In the genomic region with DNA sequence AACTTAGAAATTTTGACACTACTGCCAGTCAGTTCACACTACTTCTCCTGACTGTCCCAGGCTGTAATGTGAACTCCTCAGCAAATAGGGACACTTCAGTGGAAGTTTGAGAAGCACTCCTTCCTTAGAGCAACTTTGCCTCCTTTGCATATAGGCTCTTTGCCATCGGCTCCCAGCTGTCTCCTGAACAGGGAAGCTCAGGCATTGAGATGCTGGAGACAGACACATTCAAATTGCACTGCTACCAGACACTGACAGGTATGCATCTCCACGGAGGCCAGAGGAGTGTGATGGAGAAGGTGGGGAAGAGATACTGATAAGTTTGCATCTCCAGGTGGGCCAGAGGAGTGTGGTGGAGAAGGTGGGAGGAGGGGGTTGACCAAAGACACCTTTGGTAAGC, we compare ENCODE assay signal across 8 cellular contexts. TPM values are rescaled to one million over a fixed set of nuclear protein-coding genes. Genes with fewer than 3 reads are reported as not detected.
A peak's percentile ranks its signal among the peaks of the same experiment; 100 is the strongest.
DNase-seq lines count a peak whose midpoint lies in the region; ATAC-seq and TF ChIP-seq lines count a peak whose summit lies in the region.

No MANE protein-coding gene starts in this region.

- POLR2A ChIA-PET in CD4-positive, alpha-beta memory T cell (lab: Charles Lee; ENCODE audit: partially characterized antibody) = interaction anchor here (1.0 to 9.4 kb wide), 11 partner anchors 9 to 230 kb away, joined by 3 to 170 read pairs (median 13); partner anchors contain the start of genes C2CD2L, CENATAC, DDX6 and DPAGT1

- H3K4me1 Mint-ChIP-seq in CD4-positive, alpha-beta memory T cell = peaks cover 28 to 85% (median 57%) of the 10 kb centered on the region in 4 donors
- H3K4me1 Mint-ChIP-seq in effector memory CD8-positive, alpha-beta T cell (ENCODE audit: low read depth in 2 of 2) = peaks cover 27 to 58% of the 10 kb centered on the region in 2 donors

- peak overlapping the region; percentile 94 to 100 (median 99) for H3K4me3 Mint-ChIP-seq in CD4-positive, alpha-beta memory T cell
- peak overlapping the region; percentile 98 to 100 for H3K4me3 Mint-ChIP-seq in effector memory CD8-positive, alpha-beta T cell

- peak overlapping the region in 1 of 2 donors; percentile 71 for H3K4me3 ChIP-seq in CD4-positive, alpha-beta memory T cell (ENCODE audit: low read length in 2 of 2)
- H3K4me3 ChIP-seq in MG63 (peak overlapping the region; percentile 97), neutrophil (ENCODE audit: low read depth in 1 of 2, low read length in 1 of 2) (peak overlapping the region in 1 of 2 experiments; percentile 78)

- peaks cover 48% of the 10 kb centered on the region for H3K36me3 ChIP-seq in CD4-positive, alpha-beta memory T cell (ENCODE audit: insufficient read depth, low read length)
- peaks cover 70% of the 10 kb centered on the region for H3K36me3 ChIP-seq in MG63
- peaks cover 62% of the 10 kb centered on the region for H3K36me3 ChIP-seq in neutrophil

- peaks cover 66% of the 10 kb centered on the region for H3K4me1 ChIP-seq in CD4-positive, alpha-beta memory T cell (ENCODE audit: insufficient read depth, low read length)
- H3K4me1 ChIP-seq in neutrophil (ENCODE audit: control insufficient read depth in 1 of 2, insufficient read depth in 1 of 2, low read depth in 1 of 2, low read length in 1 of 2) = peaks cover 25 to 27% of the 10 kb centered on the region in 2 experiments

- H3K27ac Mint-ChIP-seq in CD4-positive, alpha-beta memory T cell = peak overlapping the region; percentile 98 to 100 (median 100)
- peak overlapping the region; percentile 99 to 100 for H3K27ac Mint-ChIP-seq in effector memory CD8-positive, alpha-beta T cell

- H3K27ac ChIP-seq in CD4-positive, alpha-beta memory T cell (ENCODE audit: low read depth, low read length) = peak overlapping the region; percentile 87
- peak overlapping the region; percentile 97 for H3K27ac ChIP-seq in neutrophil

- H3K27me3 Mint-ChIP-seq in CD4-positive, alpha-beta memory T cell = no peaks in the 10 kb centered on the region
- H3K27me3 Mint-ChIP-seq in effector memory CD8-positive, alpha-beta T cell = no peaks in the 10 kb centered on the region

- CTCF ChIA-PET in CD4-positive, alpha-beta memory T cell (lab: Charles Lee; ENCODE audit: partially characterized antibody) = interaction anchor here (1.0 to 2.6 kb wide), 4 partner anchors 11 to 177 kb away, joined by 3 to 16 read pairs (median 5); partner anchors contain the start of gene SLC37A4

- no peak for TF ChIP-seq CTCF in neutrophil (IDR thresholded peaks at IDR 0.05)

- H3K36me3 Mint-ChIP-seq in CD4-positive, alpha-beta memory T cell = peaks cover 43 to 81% of the 10 kb centered on the region in 2 donors
- H3K36me3 Mint-ChIP-seq in effector memory CD8-positive, alpha-beta T cell (ENCODE audit: insufficient read depth) = peaks cover 89% of the 10 kb centered on the region

- ATAC-seq in effector memory CD8-positive, alpha-beta T cell (replicated peaks) = no peak
- ATAC-seq in HG03378 (IDR thresholded peaks at IDR 0.05; ENCODE audit: unreplicated experiment) = no peak

- no peak for DNase-seq in CD4-positive, alpha-beta memory T cell
- DNase-seq in MG63 (no peak), dermis blood vessel endothelial cell (no peak), 8988T (no peak), NCI-H2029 treated with DMSO at 0.1 percent for 48 hours (lab: John Stamatoyannopoulos, UW) (no peak)
- no peak for DNase-seq in effector memory CD8-positive, alpha-beta T cell

- H3K9me3 ChIP-seq in CD4-positive, alpha-beta memory T cell (ENCODE audit: control insufficient read depth in 1 of 2, low read length in 2 of 2) = no peaks in the 10 kb centered on the region
- no peaks in the 10 kb centered on the region; the same call in 1 of the 2 replicates for H3K9me3 ChIP-seq in MG63
- H3K9me3 ChIP-seq in neutrophil = no peaks in the 10 kb centered on the region

- H3K9me3 Mint-ChIP-seq in CD4-positive, alpha-beta memory T cell = no peaks in the 10 kb centered on the region
- H3K9me3 Mint-ChIP-seq in effector memory CD8-positive, alpha-beta T cell = no peaks in the 10 kb centered on the region

- H3K27me3 ChIP-seq in CD4-positive, alpha-beta memory T cell (ENCODE audit: insufficient read depth, low read length) = no peaks in the 10 kb centered on the region
- H3K27me3 ChIP-seq in MG63 = no peaks in the 10 kb centered on the region
- no peaks in the 10 kb centered on the region for H3K27me3 ChIP-seq in neutrophil

- intact Hi-C loops in CD4-positive, alpha-beta memory T cell (cut with micrococcal nuclease) = loop anchor here (2.0 to 5.0 kb wide), 2 partner anchors 91 to 583 kb away; partner anchors contain the start of gene KMT2A

RNA-seq across cellular contexts. Expression of gene TRAPPC4, which starts 1.4 kb away (rescaled TPM):
- total RNA-seq in CD4-positive, alpha-beta memory T cell = 10 to 100 TPM; 89.2 to 97.3 TPM
- 100 to 1,000 TPM in 1 of 2 donors, 10 to 100 TPM in 1; 92.1 to 116 TPM for polyA plus RNA-seq in CD4-positive, alpha-beta memory T cell
- total RNA-seq in MG63 (2014; rRNA removed; shearing (Covaris generic); ENCODE audit: low replicate concordance) = 54.2 and 91.6 TPM in 2 replicates
- 90.2 and 116 TPM in 2 replicates for total RNA-seq in dermis blood vessel endothelial cell

RNA-seq across cellular contexts. Expression of gene RPS25, which starts 1.9 kb away (rescaled TPM):
- total RNA-seq in CD4-positive, alpha-beta memory T cell = 1,000 to 10,000 TPM; 2,545 to 2,705 TPM
- polyA plus RNA-seq in CD4-positive, alpha-beta memory T cell = 1,000 to 10,000 TPM; 4,676 to 5,786 TPM
- total RNA-seq in MG63 (2014; rRNA removed; shearing (Covaris generic); ENCODE audit: low replicate concordance) = 1,989 and 2,700 TPM in 2 replicates
- 1,092 and 1,791 TPM in 2 replicates for total RNA-seq in dermis blood vessel endothelial cell

RNA-seq across cellular contexts. Expression of gene SLC37A4, which starts 10.7 kb away (rescaled TPM):
- total RNA-seq in CD4-positive, alpha-beta memory T cell = 10 to 100 TPM; 14.6 to 14.8 TPM
- polyA plus RNA-seq in CD4-positive, alpha-beta memory T cell = 10 to 100 TPM; 10.6 to 13.0 TPM
- 1.2 and 2.6 TPM in 2 replicates for total RNA-seq in MG63 (2014; rRNA removed; shearing (Covaris generic); ENCODE audit: low replicate concordance)
- 18.4 and 27.3 TPM in 2 replicates for total RNA-seq in dermis blood vessel endothelial cell

RNA-seq across cellular contexts. Expression of gene CENATAC, which starts 22.1 kb away (rescaled TPM):
- 100 to 1,000 TPM; 109 to 114 TPM for total RNA-seq in CD4-positive, alpha-beta memory T cell
- 10 to 100 TPM; 13.3 to 16.9 TPM for polyA plus RNA-seq in CD4-positive, alpha-beta memory T cell
- total RNA-seq in MG63 (2014; rRNA removed; shearing (Covaris generic); ENCODE audit: low replicate concordance) = 3.4 and 12.7 TPM in 2 replicates
- 9.7 and 21.6 TPM in 2 replicates for total RNA-seq in dermis blood vessel endothelial cell

RNA-seq across cellular contexts. Expression of gene HYOU1, which starts 37.0 kb away (rescaled TPM):
- total RNA-seq in CD4-positive, alpha-beta memory T cell = 100 to 1,000 TPM; 136 to 146 TPM
- polyA plus RNA-seq in CD4-positive, alpha-beta memory T cell = 10 to 100 TPM; 24.1 to 27.9 TPM
- total RNA-seq in MG63 (2014; rRNA removed; shearing (Covaris generic); ENCODE audit: low replicate concordance) = 137 and 228 TPM in 2 replicates
- total RNA-seq in dermis blood vessel endothelial cell = 194 and 353 TPM in 2 replicates
